In genomic region chr1:214516434-214517326, GRCh38 we compare ENCODE assay signal across 1 cellular context.
TF ChIP-seq lines count a peak whose summit lies in the region.

No MANE protein-coding gene starts in this region.

TF ChIP-seq in HEK293, 187 proteins besides CTCF, POLR2A, EP300 and RAD21 (continued from another document):
- TF ChIP-seq, protein P1, sequence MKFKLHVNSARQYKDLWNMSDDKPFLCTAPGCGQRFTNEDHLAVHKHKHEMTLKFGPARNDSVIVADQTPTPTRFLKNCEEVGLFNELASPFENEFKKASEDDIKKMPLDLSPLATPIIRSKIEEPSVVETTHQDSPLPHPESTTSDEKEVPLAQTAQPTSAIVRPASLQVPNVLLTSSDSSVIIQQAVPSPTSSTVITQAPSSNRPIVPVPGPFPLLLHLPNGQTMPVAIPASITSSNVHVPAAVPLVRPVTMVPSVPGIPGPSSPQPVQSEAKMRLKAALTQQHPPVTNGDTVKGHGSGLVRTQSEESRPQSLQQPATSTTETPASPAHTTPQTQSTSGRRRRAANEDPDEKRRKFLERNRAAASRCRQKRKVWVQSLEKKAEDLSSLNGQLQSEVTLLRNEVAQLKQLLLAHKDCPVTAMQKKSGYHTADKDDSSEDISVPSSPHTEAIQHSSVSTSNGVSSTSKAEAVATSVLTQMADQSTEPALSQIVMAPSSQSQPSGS (tag by site-specific recombination; IDR thresholded peaks at IDR 0.05; ENCODE audit: low read depth), result peak; percentile 48; the same call in 1 of the 2 replicates
- TF ChIP-seq ZNF704 (tag by site-specific recombination; IDR thresholded peaks at IDR 0.05) (no peak), EGR2 (tag by site-specific recombination; IDR thresholded peaks at IDR 0.05; ENCODE audit: low read depth) (peak; percentile 62), ZNF114 (tag by site-specific recombination; IDR thresholded peaks at IDR 0.05) (no peak)
